ENCODE assay signal across 8 cellular contexts in the genomic region with DNA sequence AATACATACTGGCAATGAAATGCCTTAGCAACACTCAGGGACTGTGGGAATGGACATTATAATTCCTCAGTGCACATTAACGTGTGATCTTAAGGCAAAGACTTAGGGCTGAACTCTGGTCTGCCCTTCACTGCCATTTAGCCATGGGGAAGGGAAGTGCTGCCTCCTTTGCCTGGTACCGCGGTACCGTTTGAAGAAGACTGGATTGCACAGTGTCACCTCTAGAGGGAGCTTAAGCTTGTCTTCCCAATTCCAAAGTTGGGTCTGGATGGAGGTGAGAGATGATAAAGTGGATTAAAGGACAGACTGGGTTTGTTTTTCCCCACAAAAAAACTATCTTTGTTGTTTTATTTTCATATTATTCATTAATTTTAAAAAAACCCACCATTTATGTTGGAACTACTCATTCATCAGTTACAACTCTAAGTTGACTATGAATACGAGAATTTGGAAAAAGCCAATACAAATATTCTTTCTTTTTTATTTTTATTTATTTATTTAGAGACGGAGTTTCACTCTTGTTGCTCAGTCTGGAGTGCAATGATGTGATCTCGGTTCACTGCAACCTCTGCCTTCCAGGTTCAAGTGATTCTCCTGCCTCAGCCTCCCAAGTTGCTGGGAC.
A peak's percentile ranks its signal among the peaks of the same experiment; 100 is the strongest.
DNase-seq lines count a peak whose midpoint lies in the region; ATAC-seq and TF ChIP-seq lines count a peak whose summit lies in the region.

No MANE protein-coding gene starts in this region.

- no peaks in the 10 kb centered on the region for H3K79me2 ChIP-seq in OCI-LY1 (ENCODE audit: insufficient read depth, low read length)
- no peaks in the 10 kb centered on the region for H3K79me2 ChIP-seq in fibroblast of lung (ENCODE audit: control insufficient read depth, insufficient read depth, low read length)

- no peaks in the 10 kb centered on the region for H3F3A ChIP-seq in OCI-LY1 (ENCODE audit: insufficient read depth, low read length)

- H3K9ac ChIP-seq in OCI-LY1 (ENCODE audit: low read length) (no peak overlapping the region), fibroblast of lung (ENCODE audit: insufficient read depth, low read length) (no peak overlapping the region)

- H3K9me2 ChIP-seq in OCI-LY1 (ENCODE audit: low read depth, low read length): no peaks in the 10 kb centered on the region

- H4K20me1 ChIP-seq in OCI-LY1 (ENCODE audit: insufficient read depth, low read length) (no peaks in the 10 kb centered on the region), fibroblast of lung (ENCODE audit: control insufficient read depth, extremely low read depth, insufficient read depth, low read length) (no peaks in the 10 kb centered on the region)

- H2AFZ ChIP-seq in OCI-LY1 (ENCODE audit: low read length): no peak overlapping the region
- H2AFZ ChIP-seq in fibroblast of lung (ENCODE audit: low read length): no peak overlapping the region

- H3K27me3 ChIP-seq in OCI-LY1 (ENCODE audit: insufficient read depth, low read length) (no peaks in the 10 kb centered on the region), fibroblast of lung (ENCODE audit: control insufficient read depth, insufficient read depth, low read length) (no peaks in the 10 kb centered on the region), psoas muscle (ENCODE audit: insufficient read depth in 3 of 3, low read length in 2 of 3) (peaks cover 0 to 5% (median 0%) of the 10 kb centered on the region in 3 donors)

- peak in 1 of 4 donors; percentile 46 for ATAC-seq in psoas muscle
- ATAC-seq in GM18498 (IDR thresholded peaks at IDR 0.05; ENCODE audit: unreplicated experiment): no peak
- ATAC-seq in HG02763 (IDR thresholded peaks at IDR 0.05; ENCODE audit: unreplicated experiment): no peak
- no peak for ATAC-seq in GM21717 (IDR thresholded peaks at IDR 0.05; ENCODE audit: unreplicated experiment)

- 23 to 26% (median 24%) methylated on average over 7 of the region's 7 CpGs for WGBS in psoas muscle, 3 donors

- no peak for DNase-seq in GM12865 (ENCODE audit: low read depth)
- DNase-seq in fibroblast of lung (ENCODE audit: low read depth in 2 of 2): peak; percentile 14
- DNase-seq in psoas muscle: no peak

- no peaks in the 10 kb centered on the region for H3K4me1 ChIP-seq in OCI-LY1 (ENCODE audit: insufficient read depth, low read length, severe bottlenecking)
- no peaks in the 10 kb centered on the region for H3K4me1 ChIP-seq in fibroblast of lung (ENCODE audit: control insufficient read depth, extremely low read depth, insufficient read depth, low read length)
- H3K4me1 ChIP-seq in psoas muscle: no peaks in the 10 kb centered on the region

- H3K4me2 ChIP-seq in OCI-LY1 (ENCODE audit: low read length): no peak overlapping the region
- H3K4me2 ChIP-seq in fibroblast of lung (ENCODE audit: extremely low read depth, insufficient read depth, low read length): no peak overlapping the region

- H3K27ac ChIP-seq in 22Rv1 (no peak overlapping the region), OCI-LY1 (ENCODE audit: low read depth, low read length, poor library complexity, severe bottlenecking) (no peak overlapping the region), fibroblast of lung (ENCODE audit: insufficient read depth, low read length) (no peak overlapping the region), psoas muscle (no peak overlapping the region)

- H3K9me3 ChIP-seq in OCI-LY1 (ENCODE audit: low read length) (no peaks in the 10 kb centered on the region), fibroblast of lung (ENCODE audit: control insufficient read depth, insufficient read depth, low read depth, low read length) (no peaks in the 10 kb centered on the region), psoas muscle (no peaks in the 10 kb centered on the region)

- H3K4me3 ChIP-seq in GM12865 (ENCODE audit: low read depth, low read length) (no peak overlapping the region), OCI-LY1 (ENCODE audit: low read depth, low read length, poor library complexity, severe bottlenecking) (no peak overlapping the region), fibroblast of lung (replicated peaks in 1 of 4; ENCODE audit: control extremely low read depth in 1 of 4, insufficient read depth in 1 of 4, low read depth in 3 of 4, low read length in 4 of 4) (no peak overlapping the region), psoas muscle (no peak overlapping the region)

- TF ChIP-seq CTCF in 22Rv1 (IDR thresholded peaks at IDR 0.05) (peak; percentile 85), GM12865 (IDR thresholded peaks at IDR 0.05; ENCODE audit: insufficient read depth, low read depth, low read length, missing control alignments) (peak; percentile 1), OCI-LY1 (IDR thresholded peaks at IDR 0.05; ENCODE audit: low read length) (peak; percentile 32; the same call in 1 of the 2 replicates), fibroblast of lung (conservative IDR thresholded peaks at IDR 0.05 in 1 of 2, IDR thresholded peaks at IDR 0.05 in 1 of 2; ENCODE audit: low read depth in 1 of 2, low read length in 2 of 2) (peak; percentile 57 to 58), psoas muscle (IDR thresholded peaks at IDR 0.05) (peak; percentile 45)

- no peaks in the 10 kb centered on the region for H3K36me3 ChIP-seq in OCI-LY1 (ENCODE audit: insufficient read depth, low read length)
- H3K36me3 ChIP-seq in fibroblast of lung (ENCODE audit: control insufficient read depth, insufficient read depth, low read length): no peaks in the 10 kb centered on the region
- no peaks in the 10 kb centered on the region for H3K36me3 ChIP-seq in psoas muscle (ENCODE audit: insufficient read depth in 1 of 2, low read depth in 1 of 2)

- intact Hi-C loops in psoas muscle (cut with DNase I): no loop called here

Comparison
In these comparisons a context has a peak if more than half of its experiments do, and no peak if none do; other contexts are left out.
1. CTCF ChIP-seq: peak in every context shown above with its lines; median percentile 85 in 22Rv1; 58 in fibroblast of lung; 45 in psoas muscle; 32 in OCI-LY1; 1 in GM12865.
2. DNase-seq: peak in fibroblast of lung (2 of 2); none in GM12865 (single experiment) and psoas muscle (0 of 2).